Comparison of ENCODE assay signal across 26 cellular contexts in genomic region chr15:93562752-93563151, GRCh38.
"Had no signal": no experiment of that assay in that cellular context is flagged by ENCODE, and none has a peak within 500 bp of the region (broad histone marks: within the 10 kb centered on the region; RNA-seq: fewer than 3 reads in every experiment).

No MANE protein-coding gene starts in this region.

- H3K27ac Mint-ChIP-seq: activated CD4-positive, alpha-beta memory T cell treated with anti-CD3 and anti-CD28 coated beads, Interleukin-2, amount 10 ng/mL, durations not matched to agents 7 days and 5 days; activated CD4-positive, alpha-beta T cell treated with anti-CD3 and anti-CD28 coated beads, Interleukin-2, amount 10 ng/mL, durations not matched to agents 7 days and 5 days; activated naive CD4-positive, alpha-beta T cell treated with anti-CD3 and anti-CD28 coated beads, Interleukin-2, amount 10 ng/mL, durations not matched to agents 7 days and 5 days; activated naive CD8-positive, alpha-beta T cell treated with anti-CD3 and anti-CD28 coated beads, Interleukin-2, amount 10 ng/mL, durations not matched to agents 7 days and 5 days; activated T-cell treated with anti-CD3 and anti-CD28 coated beads, Interleukin-2, amount 50 U/mL, for 24 hours; progenitor cell of endocrine pancreas; T-helper 1 cell treated with Interleukin-12 subunit alpha and Interleukin-12 subunit beta and Interleukin-4 antibody, amounts not matched to agents 30 μg/mL and 1 μg/mL, for 36 hours; WTC11 had no signal

- H3K9me3 ChIP-seq: left ventricle myocardium inferior, spleen, suprapubic skin, tibial nerve had no signal

- H3K4me1 ChIP-seq: left ventricle myocardium inferior, spleen had no signal

- H3K27me3 ChIP-seq: brain microvascular endothelial cell, foreskin keratinocyte, spleen, suprapubic skin, tibial nerve had no signal

- ATAC-seq: foreskin keratinocyte, WTC11 had no signal

- H3K36me3 Mint-ChIP-seq: activated naive CD4-positive, alpha-beta T cell treated with anti-CD3 and anti-CD28 coated beads, Interleukin-2, amount 10 ng/mL, durations not matched to agents 7 days and 5 days; activated naive CD8-positive, alpha-beta T cell treated with anti-CD3 and anti-CD28 coated beads, Interleukin-2, amount 10 ng/mL, durations not matched to agents 7 days and 5 days; WTC11 had no signal

- H3K4me3 Mint-ChIP-seq: activated CD4-positive, alpha-beta memory T cell treated with anti-CD3 and anti-CD28 coated beads, Interleukin-2, amount 10 ng/mL, durations not matched to agents 7 days and 5 days; activated CD4-positive, alpha-beta T cell treated with anti-CD3 and anti-CD28 coated beads, Interleukin-2, amount 10 ng/mL, durations not matched to agents 7 days and 5 days; activated naive CD4-positive, alpha-beta T cell treated with anti-CD3 and anti-CD28 coated beads, Interleukin-2, amount 10 ng/mL, durations not matched to agents 7 days and 5 days; activated naive CD8-positive, alpha-beta T cell treated with anti-CD3 and anti-CD28 coated beads, Interleukin-2, amount 10 ng/mL, durations not matched to agents 7 days and 5 days; activated T-cell treated with anti-CD3 and anti-CD28 coated beads, Interleukin-2, amount 50 U/mL, for 24 hours; central memory CD8-positive, alpha-beta T cell; nephron; T-helper 1 cell treated with Interleukin-12 subunit alpha and Interleukin-12 subunit beta and Interleukin-4 antibody, amounts not matched to agents 30 μg/mL and 1 μg/mL, for 36 hours; WTC11 had no signal

- H3K9me3 Mint-ChIP-seq: activated CD4-positive, alpha-beta memory T cell treated with anti-CD3 and anti-CD28 coated beads, Interleukin-2, amount 10 ng/mL, durations not matched to agents 7 days and 5 days; activated CD4-positive, alpha-beta T cell treated with anti-CD3 and anti-CD28 coated beads, Interleukin-2, amount 10 ng/mL, durations not matched to agents 7 days and 5 days; activated naive CD4-positive, alpha-beta T cell treated with anti-CD3 and anti-CD28 coated beads, Interleukin-2, amount 10 ng/mL, durations not matched to agents 7 days and 5 days; activated naive CD8-positive, alpha-beta T cell treated with anti-CD3 and anti-CD28 coated beads, Interleukin-2, amount 10 ng/mL, durations not matched to agents 7 days and 5 days; activated T-cell treated with anti-CD3 and anti-CD28 coated beads, Interleukin-2, amount 50 U/mL, for 24 hours; central memory CD8-positive, alpha-beta T cell; nephron; T-helper 1 cell treated with Interleukin-12 subunit alpha and Interleukin-12 subunit beta and Interleukin-4 antibody, amounts not matched to agents 30 μg/mL and 1 μg/mL, for 36 hours had no signal

- H3K27me3 Mint-ChIP-seq: activated CD4-positive, alpha-beta T cell treated with anti-CD3 and anti-CD28 coated beads, Interleukin-2, amount 10 ng/mL, durations not matched to agents 7 days and 5 days; activated naive CD4-positive, alpha-beta T cell treated with anti-CD3 and anti-CD28 coated beads, Interleukin-2, amount 10 ng/mL, durations not matched to agents 7 days and 5 days; activated naive CD8-positive, alpha-beta T cell treated with anti-CD3 and anti-CD28 coated beads, Interleukin-2, amount 10 ng/mL, durations not matched to agents 7 days and 5 days had no signal

- H3K27ac ChIP-seq: brain microvascular endothelial cell, foreskin keratinocyte, left ventricle myocardium inferior, SK-N-MC, spleen, suprapubic skin, tibial nerve had no signal

- H3K36me3 ChIP-seq: brain microvascular endothelial cell, left ventricle myocardium inferior, spleen, suprapubic skin, tibial nerve had no signal

- H3K4me3 ChIP-seq: left ventricle myocardium inferior, lung, SK-N-MC, spleen, suprapubic skin, tibial nerve had no signal

- DNase-seq: activated CD4-positive, alpha-beta memory T cell treated with anti-CD3 and anti-CD28 coated beads, Interleukin-2, amount 10 ng/mL, durations not matched to agents 7 days and 5 days; activated CD4-positive, alpha-beta T cell treated with anti-CD3 and anti-CD28 coated beads for 1 hour; activated CD4-positive, alpha-beta T cell treated with anti-CD3 and anti-CD28 coated beads, Interleukin-2, amount 10 ng/mL, durations not matched to agents 7 days and 5 days; activated CD8-positive, alpha-beta memory T cell treated with anti-CD3 and anti-CD28 coated beads, Interleukin-2, amount 50 U/mL, for 48 hours; activated gamma-delta T cell; activated naive CD4-positive, alpha-beta T cell treated with anti-CD3 and anti-CD28 coated beads, Interleukin-2, amount 10 ng/mL, durations not matched to agents 7 days and 5 days; activated naive CD8-positive, alpha-beta T cell treated with anti-CD3 and anti-CD28 coated beads, Interleukin-2, amount 10 ng/mL, durations not matched to agents 7 days and 5 days; activated T-cell treated with anti-CD3 and anti-CD28 coated beads, Interleukin-2, amount 50 U/mL, for 24 hours; brain microvascular endothelial cell; dermis blood vessel endothelial cell; effector CD8-positive, alpha-beta T cell; erythroblast; left ventricle myocardium inferior; spleen; stimulated activated naive CD4-positive, alpha-beta T cell; T1000 had no signal

- H3K4me1 Mint-ChIP-seq: activated naive CD4-positive, alpha-beta T cell treated with anti-CD3 and anti-CD28 coated beads, Interleukin-2, amount 10 ng/mL, durations not matched to agents 7 days and 5 days; central memory CD8-positive, alpha-beta T cell had no signal
